ENCODE assay signal across 11 cellular contexts in the genomic region with DNA sequence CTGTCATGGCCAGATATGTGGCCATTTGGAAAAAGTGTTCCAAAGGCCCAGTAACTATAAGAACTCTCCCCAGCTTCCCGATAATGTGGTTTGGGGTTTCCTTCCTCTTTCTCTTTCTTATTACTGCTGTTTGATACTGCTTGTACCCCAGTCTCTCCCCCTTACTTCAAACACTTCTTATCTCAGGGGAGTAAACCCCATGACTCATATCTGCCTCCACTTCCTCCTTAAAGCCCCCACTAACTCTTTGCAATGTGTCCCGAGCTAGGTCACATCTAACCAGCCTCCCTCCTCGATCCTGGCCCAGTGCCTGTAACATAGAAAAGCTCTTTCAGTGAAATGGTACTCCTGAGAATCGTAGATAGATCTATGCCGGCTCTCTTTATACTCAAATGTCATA.
DNase-seq lines count a peak whose midpoint lies in the region; ATAC-seq, FAIRE-seq and TF ChIP-seq lines count a peak whose summit lies in the region.
"Had no signal": no experiment of that assay in that cellular context is flagged by ENCODE, and none has a peak within 500 bp of the region (broad histone marks: within the 10 kb centered on the region; RNA-seq: fewer than 3 reads in every experiment).

No MANE protein-coding gene starts in this region.

- no peaks in the 10 kb centered on the region for H4K20me1 ChIP-seq in GM12878 (ENCODE audit: control insufficient read depth, insufficient read depth)

- H3K4me3 ChIP-seq in GM12878: no peak overlapping the region
- no peak overlapping the region for H3K4me3 ChIP-seq in uterus
- H3K4me3 ChIP-seq in suprapubic skin: no peak overlapping the region

- H2AFZ ChIP-seq in GM12878 (ENCODE audit: control insufficient read depth, low read depth, low read length): no peak overlapping the region

- RAD21 ChIA-PET in GM12878 (lab: Charles Lee; ENCODE audit: unreplicated experiment): no interaction called here

- peak; percentile 57 for ATAC-seq in Right ventricle myocardium superior (ENCODE audit: poor library complexity)
- peak; percentile 82 for ATAC-seq in GM12878

- TF ChIP-seq CTCF in GM12878 (IDR thresholded peaks at IDR 0.05 in 2 of 3, conservative IDR thresholded peaks at IDR 0.05 in 1 of 3; ENCODE audit: control insufficient read depth in 2 of 3, extremely low read depth in 1 of 3, insufficient read depth in 1 of 3, low read depth in 3 of 3, low read length in 3 of 3) (no peak), uterus (IDR thresholded peaks at IDR 0.05) (no peak), suprapubic skin (IDR thresholded peaks at IDR 0.05) (no peak)

- H3K36me3 ChIP-seq in GM12878 (ENCODE audit: control insufficient read depth in 2 of 2, insufficient read depth in 2 of 2, low read length in 1 of 2) (no peaks in the 10 kb centered on the region), uterus (no peaks in the 10 kb centered on the region), suprapubic skin (no peaks in the 10 kb centered on the region)

- TF ChIP-seq EP300 in GM12878 (IDR thresholded peaks at IDR 0.05; ENCODE audit: borderline replicate concordance in 1 of 2, control insufficient read depth in 1 of 2, low read depth in 2 of 2, low read length in 2 of 2): no peak
- no peak for TF ChIP-seq EP300 in suprapubic skin (IDR thresholded peaks at IDR 0.05)

- H3K4me2 ChIP-seq in GM12878 (ENCODE audit: control insufficient read depth, insufficient read depth): no peak overlapping the region

- intact Hi-C loops in Right ventricle myocardium superior (cut with DNase I) (no loop called here), cardiac septum (cut with DNase I) (no loop called here), GM12878 (cut with micrococcal nuclease; ENCODE audit: unreplicated experiment) (no loop called here), uterus (cut with DNase I; ENCODE audit: low total_unique reads) (no loop called here)

- in situ Hi-C loops in KBM-7 (cut with MboI; ENCODE audit: low pct_unique_long_range_greater_than_20kb, low sequenced_read_pairs): no loop called here
- in situ Hi-C loops in GM12878 (cut with MboI): no loop called here

- H3K9me3 ChIP-seq in GM12878 (replicated peaks; ENCODE audit: control insufficient read depth, insufficient read depth, low read length) (no peaks in the 10 kb centered on the region), uterus (no peaks in the 10 kb centered on the region), suprapubic skin (no peaks in the 10 kb centered on the region)

- H3K27ac ChIP-seq in GM12878 (ENCODE audit: control insufficient read depth, insufficient read depth) (no peak overlapping the region), uterus (peak overlapping the region; percentile 8 to 20), suprapubic skin (no peak overlapping the region)

- FAIRE-seq in GM12878 (lab: Jason Lieb, UNC): no peak
- FAIRE-seq: H54 had no signal

- DNase-seq in Right ventricle myocardium superior: no peak
- DNase-seq in cardiac septum (ENCODE audit: low spot score): no peak
- DNase-seq in KBM-7: peak; percentile 96
- peak; percentile 23 for DNase-seq in GM12878 (ENCODE audit: low read depth, low spot score)
- no peak for DNase-seq in uterus
- DNase-seq in suprapubic skin (ENCODE audit: low spot score in 2 of 2): no peak
- no peak for DNase-seq in activated effector memory CD4-positive, alpha-beta T cell treated with Interleukin-2 at 50 U/mL for 16 hours
- no peak for DNase-seq in anterior cingulate cortex (lab: John Stamatoyannopoulos, UW)
- DNase-seq: activated naive CD4-positive, alpha-beta T cell treated with anti-CD3 and anti-CD28 coated beads, Interleukin-2, amount 10 ng/mL, durations not matched to agents 7 days and 5 days; effector CD8-positive, alpha-beta T cell had no signal

- BruUV-seq in GM12878 (replicated peaks; lab: Mats Ljungman, UMichigan): no TSS peak

- H3K4me1 ChIP-seq in GM12878 (ENCODE audit: control insufficient read depth, insufficient read depth, low read length) (peaks cover 9% of the 10 kb centered on the region), uterus (no peaks in the 10 kb centered on the region), suprapubic skin (no peaks in the 10 kb centered on the region)

- TF ChIP-seq POLR2A in GM12878 (IDR thresholded peaks at IDR 0.05; ENCODE audit: low read depth, low read length): no peak
- TF ChIP-seq POLR2A in uterus (IDR thresholded peaks at IDR 0.05): no peak
- no peak for TF ChIP-seq POLR2A in suprapubic skin (IDR thresholded peaks at IDR 0.05)

- no peaks in the 10 kb centered on the region for H3K27me3 ChIP-seq in GM12878 (replicated peaks in 1 of 2; ENCODE audit: control insufficient read depth in 2 of 2, insufficient read depth in 2 of 2, low read length in 1 of 2)
- no peaks in the 10 kb centered on the region for H3K27me3 ChIP-seq in uterus
- H3K27me3 ChIP-seq in suprapubic skin: no peaks in the 10 kb centered on the region

- WGBS in GM12878 (ENCODE audit: insufficient coverage, insufficient replicate concordance, low lambda C conversion rate, missing lambda C conversion rate): 1% methylated on average over 5 of the region's 5 CpGs
- 74% methylated on average over 5 of the region's 5 CpGs for WGBS in suprapubic skin

- H3K79me2 ChIP-seq in GM12878 (ENCODE audit: control insufficient read depth, insufficient read depth, low read length): no peaks in the 10 kb centered on the region

- POLR2A ChIA-PET in GM12878 (lab: Charles Lee): no interaction called here

- CTCF ChIA-PET in GM12878 (lab: Yijun Ruan, JAX): no interaction called here

- SMC1A ChIA-PET in GM12878 (lab: Charles Lee; ENCODE audit: uncharacterized antibody, unreplicated experiment): no interaction called here

- TF ChIP-seq RAD21 in GM12878 (IDR thresholded peaks at IDR 0.05; ENCODE audit: insufficient read depth, low read depth, low read length): no peak

- H3K9ac ChIP-seq in GM12878 (ENCODE audit: control insufficient read depth, insufficient read depth, low read length): no peak overlapping the region

TF ChIP-seq in GM12878, 131 proteins besides CTCF, POLR2A, EP300 and RAD21:
- no peak for TF ChIP-seq FOXK2 (IDR thresholded peaks at IDR 0.05)
- peak; percentile 67 for TF ChIP-seq JUNB (IDR thresholded peaks at IDR 0.05)
- peak; percentile 73 for TF ChIP-seq TCF7 (IDR thresholded peaks at IDR 0.05; ENCODE audit: borderline replicate concordance)
- no peak for TF ChIP-seq BACH1 (IDR thresholded peaks at IDR 0.05; ENCODE audit: borderline replicate concordance)
- peak; percentile 40; the same call in 1 of the 2 replicates for TF ChIP-seq SPI1 (IDR thresholded peaks at IDR 0.05; ENCODE audit: borderline replicate concordance, insufficient read depth, low read depth, low read length)
- TF ChIP-seq RBBP5 (conservative IDR thresholded peaks at IDR 0.05): no peak
- TF ChIP-seq POLR2AphosphoS2 (IDR thresholded peaks at IDR 0.05; ENCODE audit: low read depth, low read length): no peak
- TF ChIP-seq ATF7 (IDR thresholded peaks at IDR 0.05; ENCODE audit: low read depth): 0 out of 2 replicates have a peak, but pooled peaks have one; percentile 24
- no peak for TF ChIP-seq DPF2 (IDR thresholded peaks at IDR 0.05)
- TF ChIP-seq MEF2B (IDR thresholded peaks at IDR 0.05; ENCODE audit: partially characterized antibody, poor library complexity, severe bottlenecking): peak; percentile 70
- TF ChIP-seq RUNX3 (IDR thresholded peaks at IDR 0.05; ENCODE audit: low read length): peak; percentile 73
- TF ChIP-seq IKZF1 (conservative IDR thresholded peaks at IDR 0.05): peak; percentile 57
- 0 out of 3 replicates have a peak, but pooled peaks of 1 of the 2 experiments have one; percentile 26 for TF ChIP-seq EGR1 (IDR thresholded peaks at IDR 0.05; ENCODE audit: borderline replicate concordance in 1 of 2, low read depth in 2 of 2, low read length in 2 of 2)
- no peak for TF ChIP-seq NR2C1 (IDR thresholded peaks at IDR 0.05)
- TF ChIP-seq NFIC (IDR thresholded peaks at IDR 0.05; ENCODE audit: low read depth, low read length): 0 out of 2 replicates have a peak, but pooled peaks have one; percentile 21
- peak; percentile 15 to 28; a peak in 1 of 4 replicates for TF ChIP-seq IKZF2 (IDR thresholded peaks at IDR 0.05)
- TF ChIP-seq EED (IDR thresholded peaks at IDR 0.05; ENCODE audit: low read depth): peak; percentile 40; the same call in 1 of the 2 replicates
- TF ChIP-seq ETV6 (conservative IDR thresholded peaks at IDR 0.05 in 1 of 2, IDR thresholded peaks at IDR 0.05 in 1 of 2; ENCODE audit: borderline replicate concordance in 1 of 2, low read depth in 1 of 2): peak in 1 of 2 experiments; percentile 98; a peak in 2 of 4 replicates

Comparison
In these comparisons a context has a peak if more than half of its experiments do, and no peak if none do; other contexts are left out.
1. DNase-seq: peak in KBM-7 (single experiment) and GM12878 (single experiment); none in Right ventricle myocardium superior (single experiment), cardiac septum (single experiment), uterus (0 of 2), suprapubic skin (0 of 2), activated effector memory CD4-positive, alpha-beta T cell treated with Interleukin-2 at 50 U/mL for 16 hours (single experiment) and anterior cingulate cortex (0 of 58).
2. H3K27ac ChIP-seq: peak in uterus (2 of 2); none in GM12878 (single experiment) and suprapubic skin (single experiment).